8 cellular contexts compared by ENCODE assay signal in genomic region chr16:22007159-22007508, GRCh38. TPM values are rescaled to one million over a fixed set of nuclear protein-coding genes. Genes with fewer than 3 reads are reported as not detected.
DNase-seq lines count a peak whose midpoint lies in the region; ATAC-seq and TF ChIP-seq lines count a peak whose summit lies in the region.

No MANE protein-coding gene starts in this region.

- H3K9me3 ChIP-seq in left lung (no peaks in the 10 kb centered on the region), thyroid gland (no peaks in the 10 kb centered on the region)

- H3K27ac ChIP-seq in left lung (peak overlapping the region; percentile 69 to 87), thyroid gland (peak overlapping the region; percentile 35 to 70 (median 63))

- TF ChIP-seq CTCF in left lung (IDR thresholded peaks at IDR 0.05) = no peak
- no peak for TF ChIP-seq CTCF in thyroid gland (IDR thresholded peaks at IDR 0.05)

- no peak for ATAC-seq in activated naive CD8-positive, alpha-beta T cell treated with anti-CD3 and anti-CD28 coated beads, Interleukin-2, amount 10 ng/mL, durations not matched to agents 7 days and 5 days (ENCODE audit: low read depth)
- ATAC-seq in left lung (no peak), HG02763 (IDR thresholded peaks at IDR 0.05; ENCODE audit: unreplicated experiment) (no peak)

- H3K4me1 ChIP-seq in left lung (peaks cover 8 to 28% of the 10 kb centered on the region in 2 donors), thyroid gland (peaks cover 15 to 16% of the 10 kb centered on the region in 2 donors)

- peak overlapping the region; percentile 89 for H3K27ac Mint-ChIP-seq in activated CD4-positive, alpha-beta T cell treated with anti-CD3 and anti-CD28 coated beads, Interleukin-2, amount 10 ng/mL, durations not matched to agents 7 days and 5 days
- peak overlapping the region; percentile 88 for H3K27ac Mint-ChIP-seq in activated naive CD8-positive, alpha-beta T cell treated with anti-CD3 and anti-CD28 coated beads, Interleukin-2, amount 10 ng/mL, durations not matched to agents 7 days and 5 days

- 5 to 8% methylated on average over 8 of the region's 8 CpGs for WGBS in thyroid gland, 2 donors

- CTCF ChIA-PET in activated CD4-positive, alpha-beta T cell treated with anti-CD3 and anti-CD28 coated beads, Interleukin-2, amount 10 ng/mL, durations not matched to agents 7 days and 5 days (lab: Charles Lee) = interaction anchor here (0.6 to 4.5 kb wide), 6 partner anchors 13 to 290 kb away, joined by 3 to 24 read pairs (median 6); partner anchors contain the start of genes EEF2K and POLR3E

- POLR2A ChIA-PET in activated CD4-positive, alpha-beta T cell treated with anti-CD3 and anti-CD28 coated beads, Interleukin-2, amount 10 ng/mL, durations not matched to agents 7 days and 5 days (lab: Charles Lee) = interaction anchor here (1.8 kb wide), 1 partner anchor 71 kb away, joined by 5 read pairs; no protein-coding TSS in a partner anchor
- POLR2A ChIA-PET in activated naive CD8-positive, alpha-beta T cell treated with anti-CD3 and anti-CD28 coated beads, Interleukin-2, amount 10 ng/mL, durations not matched to agents 7 days and 5 days (lab: Charles Lee) = interaction anchor here (0.7 to 1.6 kb wide), 6 partner anchors 9 to 185 kb away, joined by 3 to 7 read pairs (median 5); partner anchors contain the start of gene UQCRC2

- no peak for DNase-seq in activated CD4-positive, alpha-beta T cell treated with anti-CD3 and anti-CD28 coated beads, Interleukin-2, amount 10 ng/mL, durations not matched to agents 7 days and 5 days
- no peak for DNase-seq in activated CD4-positive, alpha-beta T cell treated with anti-CD3 and anti-CD28 coated beads, Interleukin-2, amount 50 U/mL, for 48 hours
- DNase-seq in activated naive CD8-positive, alpha-beta T cell treated with anti-CD3 and anti-CD28 coated beads, Interleukin-2, amount 10 ng/mL, durations not matched to agents 7 days and 5 days = no peak
- DNase-seq in left lung (no peak), thyroid gland (no peak), C1 segment of cervical spinal cord (lab: John Stamatoyannopoulos, UW) (no peak), NK-92 (lab: John Stamatoyannopoulos, UW; ENCODE audit: unreplicated experiment) (no peak)

- no peaks in the 10 kb centered on the region for H3K27me3 Mint-ChIP-seq in activated CD4-positive, alpha-beta T cell treated with anti-CD3 and anti-CD28 coated beads, Interleukin-2, amount 10 ng/mL, durations not matched to agents 7 days and 5 days
- no peaks in the 10 kb centered on the region for H3K27me3 Mint-ChIP-seq in activated naive CD8-positive, alpha-beta T cell treated with anti-CD3 and anti-CD28 coated beads, Interleukin-2, amount 10 ng/mL, durations not matched to agents 7 days and 5 days

- no peaks in the 10 kb centered on the region for H3K9me3 Mint-ChIP-seq in activated CD4-positive, alpha-beta T cell treated with anti-CD3 and anti-CD28 coated beads, Interleukin-2, amount 10 ng/mL, durations not matched to agents 7 days and 5 days
- H3K9me3 Mint-ChIP-seq in activated naive CD8-positive, alpha-beta T cell treated with anti-CD3 and anti-CD28 coated beads, Interleukin-2, amount 10 ng/mL, durations not matched to agents 7 days and 5 days = no peaks in the 10 kb centered on the region

- H3K4me1 Mint-ChIP-seq in activated CD4-positive, alpha-beta T cell treated with anti-CD3 and anti-CD28 coated beads, Interleukin-2, amount 10 ng/mL, durations not matched to agents 7 days and 5 days = peaks cover 26% of the 10 kb centered on the region
- H3K4me1 Mint-ChIP-seq in activated naive CD8-positive, alpha-beta T cell treated with anti-CD3 and anti-CD28 coated beads, Interleukin-2, amount 10 ng/mL, durations not matched to agents 7 days and 5 days = peaks cover 21% of the 10 kb centered on the region

- no peaks in the 10 kb centered on the region for H3K36me3 ChIP-seq in left lung
- no peaks in the 10 kb centered on the region for H3K36me3 ChIP-seq in thyroid gland

- TF ChIP-seq POLR2A in thyroid gland (IDR thresholded peaks at IDR 0.05) = no peak

- H3K36me3 Mint-ChIP-seq in activated CD4-positive, alpha-beta T cell treated with anti-CD3 and anti-CD28 coated beads, Interleukin-2, amount 10 ng/mL, durations not matched to agents 7 days and 5 days (ENCODE audit: low read depth) = peaks cover 5% of the 10 kb centered on the region
- H3K36me3 Mint-ChIP-seq in activated naive CD8-positive, alpha-beta T cell treated with anti-CD3 and anti-CD28 coated beads, Interleukin-2, amount 10 ng/mL, durations not matched to agents 7 days and 5 days = peaks cover 2% of the 10 kb centered on the region

- H3K27me3 ChIP-seq in left lung = no peaks in the 10 kb centered on the region
- H3K27me3 ChIP-seq in thyroid gland = no peaks in the 10 kb centered on the region

- H3K4me3 ChIP-seq in left lung = peak overlapping the region; percentile 87 to 88
- peak overlapping the region in 2 of 3 donors; percentile 77 to 96 for H3K4me3 ChIP-seq in thyroid gland (replicated peaks in 1 of 3)

- peak overlapping the region; percentile 75 for H3K4me3 Mint-ChIP-seq in activated CD4-positive, alpha-beta T cell treated with anti-CD3 and anti-CD28 coated beads, Interleukin-2, amount 10 ng/mL, durations not matched to agents 7 days and 5 days
- peak overlapping the region; percentile 85 for H3K4me3 Mint-ChIP-seq in activated naive CD8-positive, alpha-beta T cell treated with anti-CD3 and anti-CD28 coated beads, Interleukin-2, amount 10 ng/mL, durations not matched to agents 7 days and 5 days

- intact Hi-C loops in left lung (cut with DNase I) (loop anchor here in 1 of 2 donors (10.0 kb wide), 1 partner anchor 178 kb away; no protein-coding TSS in a partner anchor), thyroid gland (cut with DNase I) (loop anchor here (5.0 kb wide), 1 partner anchor 290 kb away; the partner anchor contains the start of gene POLR3E)

RNA-seq across cellular contexts. Expression of gene MOSMO, which starts 0.8 kb away (rescaled TPM):
- 10 to 100 TPM; 10.7 to 11.9 TPM for total RNA-seq in activated CD4-positive, alpha-beta T cell treated with anti-CD3 and anti-CD28 coated beads, Interleukin-2, amount 10 ng/mL, durations not matched to agents 7 days and 5 days
- total RNA-seq in activated naive CD8-positive, alpha-beta T cell treated with anti-CD3 and anti-CD28 coated beads, Interleukin-2, amount 10 ng/mL, durations not matched to agents 7 days and 5 days = 10 to 100 TPM; 11.6 to 14.7 TPM
- total RNA-seq in left lung (10 to 100 TPM; 11.7 to 12.7 TPM), thyroid gland (10 to 100 TPM; 13.8 to 39.8 (median 28.1) TPM)

RNA-seq across cellular contexts. Expression of gene PDZD9, which starts 6.2 kb away (rescaled TPM):
- not detected for total RNA-seq in activated CD4-positive, alpha-beta T cell treated with anti-CD3 and anti-CD28 coated beads, Interleukin-2, amount 10 ng/mL, durations not matched to agents 7 days and 5 days
- total RNA-seq in activated naive CD8-positive, alpha-beta T cell treated with anti-CD3 and anti-CD28 coated beads, Interleukin-2, amount 10 ng/mL, durations not matched to agents 7 days and 5 days = not detected
- not detected for total RNA-seq in left lung
- not detected for total RNA-seq in thyroid gland

RNA-seq across cellular contexts. Expression of gene UQCRC2, which starts 54.0 kb away (rescaled TPM):
- total RNA-seq in activated CD4-positive, alpha-beta T cell treated with anti-CD3 and anti-CD28 coated beads, Interleukin-2, amount 10 ng/mL, durations not matched to agents 7 days and 5 days = 100 to 1,000 TPM; 198 to 231 TPM
- 100 to 1,000 TPM; 216 to 221 TPM for total RNA-seq in activated naive CD8-positive, alpha-beta T cell treated with anti-CD3 and anti-CD28 coated beads, Interleukin-2, amount 10 ng/mL, durations not matched to agents 7 days and 5 days
- total RNA-seq in left lung (100 to 1,000 TPM; 167 to 186 TPM), thyroid gland (100 to 1,000 TPM; 168 to 333 (median 181) TPM)
